Comparison of ENCODE assay signal across 8 cellular contexts in the genomic region with DNA sequence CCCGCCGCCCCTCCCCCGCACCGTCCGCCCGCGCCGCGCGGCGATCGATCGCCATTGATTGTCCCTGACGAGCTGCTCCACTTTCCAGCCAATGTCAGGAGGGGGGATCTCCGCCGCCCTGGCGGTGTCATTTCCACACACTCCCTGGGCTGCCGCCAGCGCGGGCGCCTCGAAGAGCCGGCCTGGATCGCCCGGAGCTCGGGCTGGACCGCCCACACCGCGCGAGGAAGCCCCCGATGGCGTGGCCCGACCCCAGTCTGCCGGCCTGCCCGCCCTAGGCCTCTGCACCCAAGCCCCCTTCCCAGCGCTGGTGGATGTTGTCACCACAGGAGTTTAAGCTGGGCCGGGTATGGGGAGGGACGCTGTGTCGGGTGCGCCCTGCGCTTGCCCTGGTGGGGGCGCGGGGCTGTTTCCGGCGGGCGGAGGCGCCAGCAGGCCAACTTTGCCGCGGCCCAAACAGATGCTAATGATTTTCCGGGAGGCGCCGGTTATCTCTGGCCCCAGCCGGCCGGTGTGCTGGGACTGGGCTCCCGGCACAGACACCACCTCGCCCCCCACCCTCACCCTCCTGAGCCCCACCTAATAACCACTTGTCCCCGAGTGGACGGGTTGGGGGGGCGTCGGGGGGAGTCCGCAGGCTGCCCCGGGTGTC. TPM values are rescaled to one million over a fixed set of nuclear protein-coding genes. Genes with fewer than 3 reads are reported as not detected.
A peak's percentile ranks its signal among the peaks of the same experiment; 100 is the strongest.
DNase-seq lines count a peak whose midpoint lies in the region; ATAC-seq and TF ChIP-seq lines count a peak whose summit lies in the region.

No MANE protein-coding gene starts in this region.

- intact Hi-C loops in esophagus squamous epithelium (cut with DNase I), result no loop called here

- H3K27ac ChIP-seq in esophagus squamous epithelium (peak overlapping the region; percentile 75 to 91 (median 84)), thymus (ENCODE audit: low read depth) (peak overlapping the region; percentile 82)

- WGBS in esophagus squamous epithelium, 2 donors, result 4% methylated on average over 5 of the region's 62 CpGs; no CpG with 5 or more reads in 1 of the 2 donors
- under 1% methylated on average over 62 of the region's 62 CpGs for WGBS in thymus

- peaks cover 36 to 80% (median 41%) of the 10 kb centered on the region in 3 donors for H3K4me1 ChIP-seq in esophagus squamous epithelium
- peaks cover 36% of the 10 kb centered on the region for H3K4me1 ChIP-seq in thymus (ENCODE audit: control insufficient read depth, insufficient read depth, low read length)

- H3K36me3 Mint-ChIP-seq in activated T-cell treated with anti-CD3 and anti-CD28 coated beads, Interleukin-2, amount 50 U/mL, for 4 hours (ENCODE audit: insufficient read depth), result no peaks in the 10 kb centered on the region

- H3K4me3 ChIP-seq in esophagus squamous epithelium (peak overlapping the region; percentile 26 to 76 (median 50)), thymus (ENCODE audit: low read length) (peak overlapping the region; percentile 56)

- H3K9me3 Mint-ChIP-seq in activated T-cell treated with anti-CD3 and anti-CD28 coated beads, Interleukin-2, amount 50 U/mL, for 4 hours, result no peaks in the 10 kb centered on the region

- ATAC-seq in HG02973 (IDR thresholded peaks at IDR 0.05; ENCODE audit: unreplicated experiment), result peak; percentile 17
- ATAC-seq in activated T-cell treated with anti-CD3 and anti-CD28 coated beads, Interleukin-2, amount 50 U/mL, for 4 hours, result peak; percentile 42 to 45

- peak; percentile 53 for DNase-seq in NCI-H748 (lab: John Stamatoyannopoulos, UW; ENCODE audit: unreplicated experiment)
- DNase-seq in NCI-H748 treated with DMSO at 0.1 percent for 48 hours (lab: John Stamatoyannopoulos, UW), result no peak
- DNase-seq in NCI-H460 (ENCODE audit: extremely low read depth, low read depth), result peak; percentile 53
- peak; percentile 38 for DNase-seq in activated T-cell treated with anti-CD3 and anti-CD28 coated beads, Interleukin-2, amount 50 U/mL, for 4 hours
- DNase-seq in esophagus squamous epithelium (lab: John Stamatoyannopoulos, UW), result no peak
- DNase-seq in mucosa of gallbladder (ENCODE audit: low spot score), result peak; percentile 89

- TF ChIP-seq POLR2A in esophagus squamous epithelium (IDR thresholded peaks at IDR 0.05), result peak in 1 of 4 donors; percentile 45

- H3K4me1 Mint-ChIP-seq in activated T-cell treated with anti-CD3 and anti-CD28 coated beads, Interleukin-2, amount 50 U/mL, for 4 hours (ENCODE audit: low read depth), result peaks cover 35% of the 10 kb centered on the region

- peak overlapping the region; percentile 51 for H3K4me3 Mint-ChIP-seq in activated T-cell treated with anti-CD3 and anti-CD28 coated beads, Interleukin-2, amount 50 U/mL, for 4 hours

- H3K27me3 ChIP-seq in esophagus squamous epithelium (no peaks in the 10 kb centered on the region), thymus (ENCODE audit: control insufficient read depth, insufficient read depth) (no peaks in the 10 kb centered on the region)

- H3K9me3 ChIP-seq in esophagus squamous epithelium, result no peaks in the 10 kb centered on the region
- no peaks in the 10 kb centered on the region for H3K9me3 ChIP-seq in thymus (ENCODE audit: control insufficient read depth)

- H3K36me3 ChIP-seq in esophagus squamous epithelium (peaks cover 0 to 2% (median 0%) of the 10 kb centered on the region in 3 donors), thymus (ENCODE audit: control insufficient read depth, insufficient read depth) (no peaks in the 10 kb centered on the region)

- peak in 3 of 6 experiments; percentile 26 to 45 (median 39) for TF ChIP-seq CTCF in esophagus squamous epithelium (IDR thresholded peaks at IDR 0.05)

- H3K27me3 Mint-ChIP-seq in activated T-cell treated with anti-CD3 and anti-CD28 coated beads, Interleukin-2, amount 50 U/mL, for 4 hours (ENCODE audit: low read depth), result no peaks in the 10 kb centered on the region

RNA-seq across cellular contexts. Expression of a gene that starts 10.6 kb away (rescaled TPM):
- 11.4 and 13.2 TPM in 2 replicates for total RNA-seq in NCI-H460 (2014; rRNA removed; shearing (Covaris generic))
- 11.2 and 18.7 TPM in 2 replicates for polyA plus RNA-seq in NCI-H460 (2014; cell fraction: nucleus; rRNA removed)
- 1 to 10 TPM; 1.2 to 3.3 (median 1.4) TPM for total RNA-seq in activated T-cell treated with anti-CD3 and anti-CD28 coated beads, Interleukin-2, amount 50 U/mL, for 4 hours
- 10 to 100 TPM; 13.9 to 40.4 (median 22.9) TPM for total RNA-seq in esophagus squamous epithelium
- total RNA-seq in mucosa of gallbladder, result 71.7 TPM
- polyA plus RNA-seq in thymus, result 47.9 TPM

Comparison
In these comparisons a context has a peak if more than half of its experiments do, and no peak if none do; other contexts are left out.
1. DNase-seq: peak in NCI-H748 (single experiment), NCI-H460 (single experiment), activated T-cell treated with anti-CD3 and anti-CD28 coated beads, Interleukin-2, amount 50 U/mL, for 4 hours (single experiment) and mucosa of gallbladder (single experiment); none in NCI-H748 treated with DMSO at 0.1 percent for 48 hours (single experiment) and esophagus squamous epithelium (single experiment).